11 cellular contexts compared by ENCODE assay signal in the genomic region with DNA sequence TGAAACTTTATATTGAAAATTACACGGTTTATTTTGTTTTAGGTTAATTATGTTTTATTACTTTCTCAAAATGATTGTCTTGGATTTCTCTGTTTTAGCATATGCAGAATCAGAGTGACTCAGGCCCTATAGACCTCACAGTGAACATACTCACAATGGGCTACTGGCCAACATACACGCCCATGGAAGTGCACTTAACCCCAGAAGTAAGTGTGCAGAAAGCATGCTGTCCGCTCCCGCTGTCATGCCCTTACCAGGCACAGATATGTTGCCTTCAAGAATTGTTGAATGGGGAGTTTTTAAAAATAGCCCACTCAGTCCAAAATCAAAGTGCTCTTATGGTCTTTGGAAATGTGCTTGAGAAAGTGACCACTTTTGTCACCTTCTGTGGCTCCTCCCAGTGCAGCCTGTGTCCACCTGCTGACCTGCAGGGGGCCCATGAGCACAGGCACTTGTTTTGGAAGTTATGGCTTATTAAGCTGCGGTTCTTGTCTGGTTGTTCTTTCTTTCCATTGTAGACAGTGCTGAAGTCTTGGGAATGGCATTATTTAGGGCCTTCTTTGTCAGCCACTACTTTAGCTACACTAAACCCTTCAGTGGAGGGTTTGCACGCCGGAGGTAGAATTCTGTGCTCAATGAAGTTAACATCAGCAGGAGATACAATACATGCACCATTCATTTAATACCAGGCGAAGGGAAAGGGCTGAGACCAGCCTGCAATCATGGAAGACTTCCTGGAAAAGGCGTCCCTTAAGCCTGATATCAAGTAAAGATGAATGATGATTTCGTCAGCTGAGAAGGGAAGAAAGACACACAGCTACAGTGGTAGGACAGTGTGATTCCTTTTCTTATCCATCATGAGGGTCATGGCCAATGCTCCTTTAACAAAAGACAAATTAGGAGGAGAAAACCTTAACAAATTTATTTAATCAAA. TPM values are rescaled to one million over a fixed set of nuclear protein-coding genes. Genes with fewer than 3 reads are reported as not detected.
DNase-seq lines count a peak whose midpoint lies in the region; ATAC-seq and TF ChIP-seq lines count a peak whose summit lies in the region.
"Had no signal": no experiment of that assay in that cellular context is flagged by ENCODE, and none has a peak within 500 bp of the region (broad histone marks: within the 10 kb centered on the region; RNA-seq: fewer than 3 reads in every experiment).

No MANE protein-coding gene starts in this region.

- H4K5ac ChIP-seq in mesendoderm (ENCODE audit: low read length), result no peak overlapping the region

- no peaks in the 10 kb centered on the region for H3K4me1 Mint-ChIP-seq in endothelial cell (ENCODE audit: unreplicated experiment)

- no peak for ATAC-seq in GM18517 (IDR thresholded peaks at IDR 0.05; ENCODE audit: unreplicated experiment)

- no peak overlapping the region for H3K9ac ChIP-seq in mesendoderm (ENCODE audit: low read length)

- H4K8ac ChIP-seq in mesendoderm (ENCODE audit: low read depth, low read length), result no peak overlapping the region

- TF ChIP-seq CTCF in LNCaP clone FGC (IDR thresholded peaks at IDR 0.05; ENCODE audit: control insufficient read depth, extremely low read depth, insufficient read depth) (peak; percentile 32), endothelial cell (IDR thresholded peaks at IDR 0.05; ENCODE audit: unreplicated experiment) (no peak)

- H3K18ac ChIP-seq in mesendoderm (ENCODE audit: low read length), result no peak overlapping the region

- no peak overlapping the region for H3K23ac ChIP-seq in mesendoderm (ENCODE audit: low read length)

- no peak overlapping the region for H3K27ac Mint-ChIP-seq in endothelial cell (ENCODE audit: unreplicated experiment)

- no peaks in the 10 kb centered on the region for H3K9me3 Mint-ChIP-seq in endothelial cell (ENCODE audit: unreplicated experiment)

- no peaks in the 10 kb centered on the region for H3K4me1 ChIP-seq in mesendoderm (ENCODE audit: control insufficient read depth, low read depth, low read length)

- no peak overlapping the region for H2BK5ac ChIP-seq in mesendoderm (ENCODE audit: low read length)

- H3K36me3 ChIP-seq in mesendoderm (ENCODE audit: control insufficient read depth, insufficient read depth, low read length), result peaks cover 20% of the 10 kb centered on the region

- H3K4me3 Mint-ChIP-seq in endothelial cell (ENCODE audit: unreplicated experiment), result no peak overlapping the region

- H3K27ac ChIP-seq in mesendoderm (ENCODE audit: low read depth, low read length), result no peak overlapping the region
- H3K27ac ChIP-seq: epithelial cell of prostate had no signal

- no peak overlapping the region for H3K4me2 ChIP-seq in mesendoderm (ENCODE audit: low read length)

- DNase-seq in CD1c-positive myeloid dendritic cell (ENCODE audit: extremely low spot score), result peak; percentile 16
- DNase-seq in LNCaP clone FGC (ENCODE audit: low read depth), result no peak
- DNase-seq in endothelial cell (ENCODE audit: low spot score), result peak; percentile 18
- DNase-seq in mesendoderm, result peak; percentile 11
- no peak for DNase-seq in cerebellar cortex (ENCODE audit: low spot score)
- no peak for DNase-seq in inferior parietal cortex (ENCODE audit: extremely low spot score)
- DNase-seq in activated gamma-delta T cell treated with Interleukin-2 at 50 U/mL for 16 hours, result no peak
- DNase-seq: activated CD8-positive, alpha-beta memory T cell treated with anti-CD3 and anti-CD28 coated beads for 24 hours; COR-L47 had no signal

- no peak overlapping the region for H2AK5ac ChIP-seq in mesendoderm (ENCODE audit: low read length)

- no peaks in the 10 kb centered on the region for H3K79me2 ChIP-seq in mesendoderm (ENCODE audit: control insufficient read depth, insufficient read depth, low read length)

- H3K36me3 Mint-ChIP-seq in endothelial cell (ENCODE audit: low read depth, unreplicated experiment), result peaks cover 53% of the 10 kb centered on the region

- H2BK120ac ChIP-seq in mesendoderm (ENCODE audit: low read depth, low read length), result no peak overlapping the region

- no peak overlapping the region for H3K4ac ChIP-seq in mesendoderm (ENCODE audit: low read depth, low read length)

- H3K27me3 ChIP-seq in mesendoderm (ENCODE audit: insufficient read depth, low read length, poor library complexity), result no peaks in the 10 kb centered on the region

- no peak overlapping the region for H3K56ac ChIP-seq in mesendoderm (ENCODE audit: low read length)

- WGBS in mesendoderm (ENCODE audit: extremely low coverage, insufficient coverage, low lambda C conversion rate), result no CpG with 5 or more reads among the region's 10 CpGs

- no peak overlapping the region for H2BK15ac ChIP-seq in mesendoderm (replicated peaks; ENCODE audit: low read depth)

- no peaks in the 10 kb centered on the region for H3K79me1 ChIP-seq in mesendoderm (ENCODE audit: low read length)

- peaks cover 2% of the 10 kb centered on the region for H3K27me3 Mint-ChIP-seq in endothelial cell (ENCODE audit: unreplicated experiment)

- H3K4me3 ChIP-seq in LNCaP clone FGC (ENCODE audit: low read depth, low read length) (no peak overlapping the region), mesendoderm (ENCODE audit: low read length) (no peak overlapping the region)

RNA-seq across cellular contexts. Expression of a gene that starts 36.7 kb away (rescaled TPM):
- total RNA-seq in endothelial cell (ENCODE audit: unreplicated experiment), result 55.8 TPM
- 72.3 TPM for polyA plus RNA-seq in mesendoderm (2013, experiment 1 of 2)
- 73.1 TPM for polyA plus RNA-seq in mesendoderm (2013, experiment 2 of 2)

RNA-seq across cellular contexts. Expression of a gene that starts 37.7 kb away (rescaled TPM):
- 44.3 TPM for total RNA-seq in endothelial cell (ENCODE audit: unreplicated experiment)
- 54.1 TPM for polyA plus RNA-seq in mesendoderm (2013, experiment 1 of 2)
- 53.2 TPM for polyA plus RNA-seq in mesendoderm (2013, experiment 2 of 2)

RNA-seq across cellular contexts. Expression of a gene that starts 50.9 kb away (rescaled TPM):
- total RNA-seq in endothelial cell (ENCODE audit: unreplicated experiment), result 210 TPM
- polyA plus RNA-seq in mesendoderm (2013, experiment 1 of 2), result 85.0 TPM
- 87.4 TPM for polyA plus RNA-seq in mesendoderm (2013, experiment 2 of 2)

Comparison
In these comparisons a context has a peak if more than half of its experiments do, and no peak if none do; other contexts are left out.
1. DNase-seq: peak in CD1c-positive myeloid dendritic cell (single experiment), endothelial cell (single experiment) and mesendoderm (single experiment); none in LNCaP clone FGC (single experiment), cerebellar cortex (single experiment), inferior parietal cortex (single experiment) and activated gamma-delta T cell treated with Interleukin-2 at 50 U/mL for 16 hours (single experiment).